ENCODE assay signal across 29 cellular contexts in genomic region chr1:213281610-213282316, GRCh38.
A peak's percentile ranks its signal among the peaks of the same experiment; 100 is the strongest.
DNase-seq lines count a peak whose midpoint lies in the region; ATAC-seq, FAIRE-seq and TF ChIP-seq lines count a peak whose summit lies in the region.
"Had no signal": no experiment of that assay in that cellular context is flagged by ENCODE, and none has a peak within 500 bp of the region (broad histone marks: within the 10 kb centered on the region; RNA-seq: fewer than 3 reads in every experiment).

No MANE protein-coding gene starts in this region.

- no peak overlapping the region for H2BK5ac ChIP-seq in neuronal stem cell (ENCODE audit: low read length)

- no peak overlapping the region for H2AK5ac ChIP-seq in neuronal stem cell (ENCODE audit: low read depth, low read length)

- no peak overlapping the region for H3K4me2 ChIP-seq in neuronal stem cell (ENCODE audit: insufficient read depth, low read length, poor library complexity, severe bottlenecking)

- H3K9ac ChIP-seq in iPS-18a (ENCODE audit: low read length) (peak overlapping the region; percentile 2), neuronal stem cell (ENCODE audit: low read depth, low read length, poor library complexity) (peak overlapping the region; percentile 45)

- H3K36me3 ChIP-seq in iPS-18a (ENCODE audit: control insufficient read depth, low read depth, low read length) (no peaks in the 10 kb centered on the region), neuronal stem cell (replicated peaks in 1 of 2; ENCODE audit: control insufficient read depth in 2 of 2, insufficient read depth in 2 of 2, low read length in 2 of 2) (no peaks in the 10 kb centered on the region)
- H3K36me3 ChIP-seq: adrenal gland, ovary had no signal

- H3K4me3 ChIP-seq in iPS-18a (ENCODE audit: low read length) (peak overlapping the region; percentile 11), neuronal stem cell (ENCODE audit: low read length in 2 of 2) (no peak overlapping the region)
- H3K4me3 ChIP-seq: adrenal gland, body of pancreas, ovary had no signal

- H3K79me1 ChIP-seq in neuronal stem cell (ENCODE audit: low read depth, low read length), result no peaks in the 10 kb centered on the region

- POLR2A ChIA-PET in WTC11 (lab: Charles Lee), result no interaction called here
- POLR2A ChIA-PET in CD4-positive, alpha-beta T cell (lab: Charles Lee), result no interaction called here

- peaks cover 35% of the 10 kb centered on the region for H3K4me1 Mint-ChIP-seq in WTC11
- no peaks in the 10 kb centered on the region for H3K4me1 Mint-ChIP-seq in CD4-positive, alpha-beta T cell (ENCODE audit: low read depth)
- H3K4me1 Mint-ChIP-seq: activated CD8-positive, alpha-beta memory T cell treated with anti-CD3 and anti-CD28 coated beads, Interleukin-2, amount 10 ng/mL, durations not matched to agents 7 days and 5 days; CD4-positive, CD25-positive, alpha-beta regulatory T cell; IgD-negative memory B cell; stimulated activated naive B cell treated with anti-CD40 and anti-IgM and Interleukin-4, amounts not matched to agents 10 μg/mL and 1 μg/mL and 100 μg/mL, for 72 hours had no signal

- H3K4me1 ChIP-seq in iPS-18a (ENCODE audit: control insufficient read depth, low read depth, low read length), result peaks cover 30% of the 10 kb centered on the region
- peaks cover 0 to 14% of the 10 kb centered on the region in 2 donors for H3K4me1 ChIP-seq in neuronal stem cell (ENCODE audit: control insufficient read depth in 2 of 2, insufficient read depth in 1 of 2, low read depth in 1 of 2, low read length in 2 of 2)
- H3K4me1 ChIP-seq: body of pancreas had no signal

- H3K9me3 ChIP-seq in iPS-18a (ENCODE audit: control insufficient read depth, low read depth, low read length) (no peaks in the 10 kb centered on the region), neuronal stem cell (replicated peaks in 1 of 2; ENCODE audit: control insufficient read depth in 2 of 2, insufficient read depth in 1 of 2, low read depth in 1 of 2, low read length in 2 of 2) (no peaks in the 10 kb centered on the region)
- H3K9me3 ChIP-seq in CD4-positive, alpha-beta T cell (ENCODE audit: control insufficient read depth, low read length), result no peaks in the 10 kb centered on the region
- H3K9me3 ChIP-seq: adrenal gland, body of pancreas, ovary had no signal

- DNase-seq in DMS 273 (lab: John Stamatoyannopoulos, UW; ENCODE audit: unreplicated experiment) (peak; percentile 90), WTC11 (ENCODE audit: low spot score) (peak; percentile 23), neuronal stem cell (ENCODE audit: low spot score) (no peak), kidney tubule cell (ENCODE audit: low spot score) (no peak), GM19239 (ENCODE audit: insufficient read length, low spot score) (no peak), NCI-H1048 (lab: John Stamatoyannopoulos, UW) (no peak)
- DNase-seq in CD4-positive, alpha-beta T cell, result no peak
- DNase-seq: activated CD4-positive, alpha-beta T cell treated with anti-CD3 and anti-CD28 coated beads, Interleukin-2, amount 50 U/mL, for 1 hour; activated CD8-positive, alpha-beta memory T cell treated with anti-CD3 and anti-CD28 coated beads, Interleukin-2, amount 10 ng/mL, durations not matched to agents 7 days and 5 days; activated naive CD4-positive, alpha-beta T cell treated with anti-CD3 and anti-CD28 coated beads for 36 hours; adrenal gland; body of pancreas; CD4-positive, CD25-positive, alpha-beta regulatory T cell; cerebellar nuclear complex; GOT3; left colon; mesenchymal stem cell; naive thymus-derived CD4-positive, alpha-beta T cell; NCI-H1092; NCI-H1930; NCI-H526; ovary; right cardiac atrium; stimulated activated CD4-positive, alpha-beta T cell treated with anti-CD3 and anti-CD28 coated beads, Interleukin-4, amount 100 ng/mL, for 1 hour; stimulated activated naive B cell treated with anti-CD40 and anti-IgM and Interleukin-4, amounts not matched to agents 10 μg/mL and 1 μg/mL and 100 μg/mL, for 72 hours had no signal

- no peak for TF ChIP-seq CTCF in WTC11 (IDR thresholded peaks at IDR 0.05)
- TF ChIP-seq CTCF in CD4-positive, alpha-beta T cell (IDR thresholded peaks at IDR 0.05), result no peak

- H2BK12ac ChIP-seq in neuronal stem cell (ENCODE audit: low read length), result no peak overlapping the region

- H4K8ac ChIP-seq in neuronal stem cell (ENCODE audit: low read depth, low read length), result no peak overlapping the region

- H3K4ac ChIP-seq in neuronal stem cell (ENCODE audit: low read length), result no peak overlapping the region

- H2BK15ac ChIP-seq in neuronal stem cell (ENCODE audit: low read length), result no peak overlapping the region

- H2AFZ ChIP-seq in neuronal stem cell (ENCODE audit: low read length), result no peak overlapping the region

- no peak overlapping the region for H2BK120ac ChIP-seq in neuronal stem cell (ENCODE audit: low read depth, low read length)

- H4K91ac ChIP-seq in neuronal stem cell (ENCODE audit: low read depth, low read length, poor library complexity), result peak overlapping the region; percentile 14

- no peaks in the 10 kb centered on the region; the same call in 1 of the 2 replicates for H3K27me3 Mint-ChIP-seq in WTC11 (ENCODE audit: low read depth)
- H3K27me3 Mint-ChIP-seq in CD4-positive, alpha-beta T cell, result no peaks in the 10 kb centered on the region
- H3K27me3 Mint-ChIP-seq: activated CD8-positive, alpha-beta memory T cell treated with anti-CD3 and anti-CD28 coated beads, Interleukin-2, amount 10 ng/mL, durations not matched to agents 7 days and 5 days; CD4-positive, CD25-positive, alpha-beta regulatory T cell; IgD-negative memory B cell; naive thymus-derived CD4-positive, alpha-beta T cell; stimulated activated naive B cell treated with anti-CD40 and anti-IgM and Interleukin-4, amounts not matched to agents 10 μg/mL and 1 μg/mL and 100 μg/mL, for 72 hours had no signal

- WGBS in neuronal stem cell (ENCODE audit: extremely low coverage in 2 of 2, insufficient read length in 2 of 2, insufficient replicate concordance in 1 of 2), 2 donors, result no CpG with 5 or more reads among the region's 13 CpGs

- no peak for FAIRE-seq in GM19239 (lab: Jason Lieb, UNC)
- FAIRE-seq: endothelial cell of umbilical vein, GM12892 had no signal

- intact Hi-C loops in CD4-positive, alpha-beta T cell (cut with DNase I, micrococcal nuclease), result no loop called here

- H3K14ac ChIP-seq in neuronal stem cell (ENCODE audit: low read length), result no peak overlapping the region

- CTCF ChIA-PET in WTC11 (lab: Charles Lee), result interaction anchor here (1.0 kb wide), 1 partner anchor 41 kb away, joined by 3 read pairs; no protein-coding TSS in a partner anchor
- CTCF ChIA-PET in CD4-positive, alpha-beta T cell (lab: Charles Lee), result no interaction called here

- H3K9me3 Mint-ChIP-seq in WTC11, result peaks cover 5% of the 10 kb centered on the region; the same call in 1 of the 2 replicates
- H3K9me3 Mint-ChIP-seq in CD4-positive, alpha-beta T cell, result no peaks in the 10 kb centered on the region

- H3K4me3 Mint-ChIP-seq in WTC11, result no peak overlapping the region
- no peak overlapping the region for H3K4me3 Mint-ChIP-seq in CD4-positive, alpha-beta T cell
- H3K4me3 Mint-ChIP-seq: activated CD8-positive, alpha-beta memory T cell treated with anti-CD3 and anti-CD28 coated beads, Interleukin-2, amount 10 ng/mL, durations not matched to agents 7 days and 5 days; activated naive CD4-positive, alpha-beta T cell treated with anti-CD3 and anti-CD28 coated beads for 36 hours; CD4-positive, CD25-positive, alpha-beta regulatory T cell; IgD-negative memory B cell; naive thymus-derived CD4-positive, alpha-beta T cell; stimulated activated naive B cell treated with anti-CD40 and anti-IgM and Interleukin-4, amounts not matched to agents 10 μg/mL and 1 μg/mL and 100 μg/mL, for 72 hours had no signal

- no peak overlapping the region for H3K23ac ChIP-seq in neuronal stem cell (ENCODE audit: low read depth, low read length, poor library complexity)

- peak; percentile 86 for ATAC-seq in WTC11
- ATAC-seq in CD4-positive, alpha-beta T cell (ENCODE audit: poor library complexity), result no peak
- ATAC-seq: activated CD8-positive, alpha-beta memory T cell treated with anti-CD3 and anti-CD28 coated beads, Interleukin-2, amount 10 ng/mL, durations not matched to agents 7 days and 5 days; body of pancreas; left colon; naive thymus-derived CD4-positive, alpha-beta T cell; right cardiac atrium; stimulated activated naive B cell treated with anti-CD40 and anti-IgM and Interleukin-4, amounts not matched to agents 10 μg/mL and 1 μg/mL and 100 μg/mL, for 72 hours had no signal

- H3K27ac ChIP-seq in iPS-18a (ENCODE audit: low read length), result no peak overlapping the region
- H3K27ac ChIP-seq in neuronal stem cell (replicated peaks; ENCODE audit: low read length), result peak overlapping the region; percentile 5
- H3K27ac ChIP-seq in CD4-positive, alpha-beta T cell (ENCODE audit: low read depth, low read length), result no peak overlapping the region
- H3K27ac ChIP-seq: adrenal gland, body of pancreas, ovary had no signal

- no peaks in the 10 kb centered on the region for H3K36me3 Mint-ChIP-seq in WTC11
- no peaks in the 10 kb centered on the region for H3K36me3 Mint-ChIP-seq in CD4-positive, alpha-beta T cell (ENCODE audit: low read depth)
- H3K36me3 Mint-ChIP-seq: activated CD8-positive, alpha-beta memory T cell treated with anti-CD3 and anti-CD28 coated beads, Interleukin-2, amount 10 ng/mL, durations not matched to agents 7 days and 5 days had no signal

- peak overlapping the region; percentile 68 for H3K18ac ChIP-seq in neuronal stem cell (ENCODE audit: low read length)

- H3K27me3 ChIP-seq in iPS-18a (ENCODE audit: control insufficient read depth, insufficient read depth, low read length) (no peaks in the 10 kb centered on the region), neuronal stem cell (ENCODE audit: control insufficient read depth in 3 of 3, insufficient read depth in 3 of 3, low read depth in 1 of 3, low read length in 3 of 3) (no peaks in the 10 kb centered on the region)
- no peaks in the 10 kb centered on the region for H3K27me3 ChIP-seq in CD4-positive, alpha-beta T cell (ENCODE audit: control insufficient read depth, insufficient read depth, low read length)
- H3K27me3 ChIP-seq: adrenal gland, body of pancreas, ovary had no signal

- peak overlapping the region; percentile 80 for H3K27ac Mint-ChIP-seq in WTC11
- H3K27ac Mint-ChIP-seq in CD4-positive, alpha-beta T cell, result no peak overlapping the region
- H3K27ac Mint-ChIP-seq: activated CD8-positive, alpha-beta memory T cell treated with anti-CD3 and anti-CD28 coated beads, Interleukin-2, amount 10 ng/mL, durations not matched to agents 7 days and 5 days; activated naive CD4-positive, alpha-beta T cell treated with anti-CD3 and anti-CD28 coated beads for 36 hours; CD4-positive, CD25-positive, alpha-beta regulatory T cell; naive thymus-derived CD4-positive, alpha-beta T cell; stimulated activated naive B cell treated with anti-CD40 and anti-IgM and Interleukin-4, amounts not matched to agents 10 μg/mL and 1 μg/mL and 100 μg/mL, for 72 hours had no signal

TF ChIP-seq in WTC11, 78 proteins besides CTCF, POLR2A, EP300 and RAD21 (continues in another document):
- TF ChIP-seq, protein P1, sequence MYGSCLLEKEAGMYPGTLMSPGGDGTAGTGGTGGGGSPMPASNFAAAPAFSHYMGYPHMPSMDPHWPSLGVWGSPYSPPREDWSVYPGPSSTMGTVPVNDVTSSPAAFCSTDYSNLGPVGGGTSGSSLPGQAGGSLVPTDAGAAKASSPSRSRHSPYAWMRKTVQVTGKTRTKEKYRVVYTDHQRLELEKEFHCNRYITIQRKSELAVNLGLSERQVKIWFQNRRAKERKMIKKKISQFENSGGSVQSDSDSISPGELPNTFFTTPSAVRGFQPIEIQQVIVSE (CRISPR knock-in tag; IDR thresholded peaks at IDR 0.05; ENCODE audit: borderline replicate concordance), result no peak

Comparison
In these comparisons a context has a peak if more than half of its experiments do, and no peak if none do; other contexts are left out.
1. DNase-seq: peak in DMS 273 (single experiment) and WTC11 (single experiment); none in neuronal stem cell (single experiment), kidney tubule cell (single experiment), GM19239 (single experiment), CD4-positive, alpha-beta T cell (0 of 10) and NCI-H1048 (single experiment).